17 cellular contexts compared by ENCODE assay signal in the genomic region with DNA sequence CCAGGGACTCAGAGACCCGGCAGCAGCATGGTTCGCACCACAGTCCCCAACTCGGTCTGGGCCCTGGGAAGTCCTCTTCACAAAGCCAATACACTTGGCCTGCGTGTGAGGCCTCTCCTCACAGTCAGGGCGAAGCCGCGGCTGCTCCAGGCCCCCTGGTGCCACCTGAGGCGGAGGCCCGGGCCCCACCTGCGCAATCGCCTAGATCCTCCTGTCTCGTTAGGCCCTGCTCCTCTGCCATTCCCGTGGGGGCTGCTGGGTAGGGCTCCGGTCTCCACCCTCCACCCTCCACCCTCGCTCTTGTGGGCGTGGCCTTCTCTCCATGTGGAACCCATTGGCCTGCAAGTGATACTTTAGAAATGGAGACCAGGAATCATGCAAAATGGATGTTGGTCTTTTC.
"Had no signal": no experiment of that assay in that cellular context is flagged by ENCODE, and none has a peak within 500 bp of the region (broad histone marks: within the 10 kb centered on the region; RNA-seq: fewer than 3 reads in every experiment).

No MANE protein-coding gene starts in this region.

- ATAC-seq: activated CD8-positive, alpha-beta memory T cell treated with anti-CD3 and anti-CD28 coated beads, Interleukin-2, amount 10 ng/mL, durations not matched to agents 7 days and 5 days; heart left ventricle; left ventricle myocardium superior had no signal

- H3K36me3 Mint-ChIP-seq: activated CD8-positive, alpha-beta memory T cell treated with anti-CD3 and anti-CD28 coated beads, Interleukin-2, amount 10 ng/mL, durations not matched to agents 7 days and 5 days; activated naive CD8-positive, alpha-beta T cell treated with anti-CD3 and anti-CD28 coated beads for 36 hours had no signal

- H3K36me3 ChIP-seq: heart left ventricle, ovary had no signal

- H3K4me3 Mint-ChIP-seq: activated CD8-positive, alpha-beta memory T cell treated with anti-CD3 and anti-CD28 coated beads, Interleukin-2, amount 10 ng/mL, durations not matched to agents 7 days and 5 days; activated naive CD8-positive, alpha-beta T cell treated with anti-CD3 and anti-CD28 coated beads for 36 hours; nephron progenitor cell; stimulated activated naive CD8-positive, alpha-beta T cell treated with anti-CD3 and anti-CD28 coated beads, Interleukin-15, Interleukin-2, amounts not matched to agents 100 ng/mL and 50 ng/mL, for 24 hours had no signal

- H3K9me3 ChIP-seq: heart left ventricle, ovary had no signal

- H3K27ac ChIP-seq: heart left ventricle, ovary had no signal

- H3K27ac Mint-ChIP-seq: activated CD8-positive, alpha-beta memory T cell treated with anti-CD3 and anti-CD28 coated beads, Interleukin-2, amount 10 ng/mL, durations not matched to agents 7 days and 5 days; activated naive CD8-positive, alpha-beta T cell treated with anti-CD3 and anti-CD28 coated beads for 36 hours; nephron progenitor cell; stimulated activated naive CD8-positive, alpha-beta T cell treated with anti-CD3 and anti-CD28 coated beads, Interleukin-15, Interleukin-2, amounts not matched to agents 100 ng/mL and 50 ng/mL, for 24 hours had no signal

- H3K4me3 ChIP-seq: heart left ventricle, ovary had no signal

- FAIRE-seq: frontal cortex, islet of Langerhans had no signal

- H3K9me3 Mint-ChIP-seq: activated naive CD8-positive, alpha-beta T cell treated with anti-CD3 and anti-CD28 coated beads for 36 hours; nephron progenitor cell; stimulated activated naive CD8-positive, alpha-beta T cell treated with anti-CD3 and anti-CD28 coated beads, Interleukin-15, Interleukin-2, amounts not matched to agents 100 ng/mL and 50 ng/mL, for 24 hours had no signal

- H3K27me3 ChIP-seq: heart left ventricle, ovary had no signal

- DNase-seq: activated CD4-positive, alpha-beta T cell treated with anti-CD3 and anti-CD28 coated beads, Interleukin-2, amount 50 U/mL, for 48 hours; activated CD4-positive, CD25-positive, alpha-beta regulatory T cell treated with anti-CD3 and anti-CD28 coated beads, Interleukin-2, amount 50 U/mL, for 72 hours; activated CD8-positive, alpha-beta memory T cell treated with anti-CD3 and anti-CD28 coated beads, Interleukin-2, amount 10 ng/mL, durations not matched to agents 7 days and 5 days; activated gamma-delta T cell; activated naive CD8-positive, alpha-beta T cell treated with anti-CD3 and anti-CD28 coated beads for 36 hours; activated T-cell treated with anti-CD3 and anti-CD28 coated beads, Interleukin-2, amount 50 U/mL, for 48 hours; anterior cingulate cortex; left ventricle myocardium superior; nephron progenitor cell; stimulated activated CD4-positive, alpha-beta T cell treated with anti-CD3 and anti-CD28 coated beads, Interleukin-15, amount 100 ng/mL, for 24 hours; stimulated activated CD4-positive, alpha-beta T cell treated with anti-CD3 and anti-CD28 coated beads, Interleukin-4, amount 100 ng/mL, for 24 hours; T-helper 2 cell had no signal

- H3K4me1 ChIP-seq: heart left ventricle had no signal

- H3K4me1 Mint-ChIP-seq: activated CD8-positive, alpha-beta memory T cell treated with anti-CD3 and anti-CD28 coated beads, Interleukin-2, amount 10 ng/mL, durations not matched to agents 7 days and 5 days; activated naive CD8-positive, alpha-beta T cell treated with anti-CD3 and anti-CD28 coated beads for 36 hours had no signal

- H3K27me3 Mint-ChIP-seq: activated CD8-positive, alpha-beta memory T cell treated with anti-CD3 and anti-CD28 coated beads, Interleukin-2, amount 10 ng/mL, durations not matched to agents 7 days and 5 days; activated naive CD8-positive, alpha-beta T cell treated with anti-CD3 and anti-CD28 coated beads for 36 hours; stimulated activated naive CD8-positive, alpha-beta T cell treated with anti-CD3 and anti-CD28 coated beads, Interleukin-15, Interleukin-2, amounts not matched to agents 100 ng/mL and 50 ng/mL, for 24 hours had no signal
